Comparison of ENCODE assay signal across 8 cellular contexts in genomic region chr10:21173964-21174669, GRCh38.
DNase-seq lines count a peak whose midpoint lies in the region; ATAC-seq and TF ChIP-seq lines count a peak whose summit lies in the region.

No MANE protein-coding gene starts in this region.

- H3K27me3 ChIP-seq in BLaER1 treated with 17β-estradiol and CSF1 and Interleukin-3, amounts not matched to agents 10 nM and 100 nM, result peaks cover 37 to 53% (median 49%) of the 10 kb centered on the region in 11 experiments
- peaks cover 52% of the 10 kb centered on the region for H3K27me3 ChIP-seq in GM23338 (ENCODE audit: insufficient read depth)

- TF ChIP-seq CTCF in GM23338 (conservative IDR thresholded peaks at IDR 0.05; ENCODE audit: low read depth in 2 of 2), result no peak

- H3K9me2 ChIP-seq in GM23338 (ENCODE audit: insufficient read depth), result no peaks in the 10 kb centered on the region

- intact Hi-C loops in left colon (cut with DNase I, micrococcal nuclease), result no loop called here

- peaks cover 37% of the 10 kb centered on the region for H3K27me3 Mint-ChIP-seq in GM23338 (ENCODE audit: insufficient read depth, low read depth, poor library complexity)

- peak overlapping the region; percentile 84 for H3K4me3 Mint-ChIP-seq in GM23338

- peaks cover 25% of the 10 kb centered on the region for H3K4me1 Mint-ChIP-seq in GM23338

- H3K36me3 ChIP-seq in BLaER1 treated with 17β-estradiol and CSF1 and Interleukin-3, amounts not matched to agents 10 nM and 100 nM, result no peaks in the 10 kb centered on the region
- no peaks in the 10 kb centered on the region for H3K36me3 ChIP-seq in GM23338 (ENCODE audit: insufficient read depth)

- peaks cover under 1% of the 10 kb centered on the region; the same call in 2 of the 3 replicates for H3K36me3 Mint-ChIP-seq in GM23338 (ENCODE audit: low read depth)

- peak overlapping the region; percentile 39 to 66 (median 54) for H3K4me3 ChIP-seq in BLaER1 treated with 17β-estradiol and CSF1 and Interleukin-3, amounts not matched to agents 10 nM and 100 nM
- H3K4me3 ChIP-seq in GM23338, result peak overlapping the region; percentile 87

- DNase-seq in GM23338 (ENCODE audit: low spot score), result peak; percentile 78
- peak; percentile 29 for DNase-seq in NOMO-1 treated with DMSO at 0.1 percent for 48 hours (lab: John Stamatoyannopoulos, UW; ENCODE audit: unreplicated experiment)
- DNase-seq in caudate nucleus (lab: John Stamatoyannopoulos, UW), result peak in 54 of 61 donors; percentile 11 to 87 (median 62)
- peak; percentile 60 to 76 for DNase-seq in left colon
- DNase-seq in stimulated activated CD4-positive, alpha-beta T cell treated with anti-CD3 and anti-CD28 coated beads, Interleukin-1b, Interleukin-23, amount 100 ng/mL, for 48 hours, result peak; percentile 40

- peak overlapping the region; percentile 94 for H2AFZ ChIP-seq in GM23338

- H3K4me1 ChIP-seq in BLaER1 treated with 17β-estradiol and CSF1 and Interleukin-3, amounts not matched to agents 10 nM and 100 nM, result peaks cover 0 to 4% (median 0%) of the 10 kb centered on the region in 10 experiments; a peak in 2 of 20 replicates
- H3K4me1 ChIP-seq in GM23338 (ENCODE audit: insufficient read depth), result peaks cover 28% of the 10 kb centered on the region

- no peak overlapping the region for H3K27ac ChIP-seq in BLaER1 treated with 17β-estradiol and CSF1 and Interleukin-3, amounts not matched to agents 10 nM and 100 nM
- H3K27ac ChIP-seq in GM23338 (ENCODE audit: low read depth) (no peak overlapping the region), caudate nucleus (ENCODE audit: low read depth, low read length) (peak overlapping the region; percentile 88)

- H3F3A ChIP-seq in GM23338 (replicated peaks; ENCODE audit: low read depth), result peaks cover 9% of the 10 kb centered on the region

- peak overlapping the region; percentile 61 to 83 (median 69) for H3K4me2 ChIP-seq in BLaER1 treated with 17β-estradiol and CSF1 and Interleukin-3, amounts not matched to agents 10 nM and 100 nM
- H3K4me2 ChIP-seq in GM23338, result peak overlapping the region; percentile 97

- no peaks in the 10 kb centered on the region; the same call in 1 of the 3 replicates for H3K9me3 Mint-ChIP-seq in GM23338

- ATAC-seq in GM23338 (peak; percentile 66), left colon (peak; percentile 74), HG03139 (IDR thresholded peaks at IDR 0.05; ENCODE audit: unreplicated experiment) (no peak), HG03442 (IDR thresholded peaks at IDR 0.05; ENCODE audit: unreplicated experiment) (no peak)

- no peak overlapping the region for H3K27ac Mint-ChIP-seq in GM23338

- H3K79me2 ChIP-seq in GM23338 (replicated peaks; ENCODE audit: insufficient read depth), result no peaks in the 10 kb centered on the region

- 0 out of 22 replicates have a peak overlapping the region, but pooled peaks of 1 of the 11 experiments have one; percentile 7 for H3K9ac ChIP-seq in BLaER1 treated with 17β-estradiol and CSF1 and Interleukin-3, amounts not matched to agents 10 nM and 100 nM

- H4K20me1 ChIP-seq in BLaER1 treated with 17β-estradiol and CSF1 and Interleukin-3, amounts not matched to agents 10 nM and 100 nM, result no peaks in the 10 kb centered on the region; a peak in 1 of 22 replicates
- no peaks in the 10 kb centered on the region for H4K20me1 ChIP-seq in GM23338 (replicated peaks; ENCODE audit: insufficient read depth)

- H3K9me3 ChIP-seq in BLaER1 treated with 17β-estradiol and CSF1 and Interleukin-3, amounts not matched to agents 10 nM and 100 nM (replicated peaks in 1 of 11), result peaks cover 0 to 21% (median 14%) of the 10 kb centered on the region in 11 experiments; a peak in 17 of 22 replicates

TF ChIP-seq in GM23338, 12 proteins besides CTCF, POLR2A, EP300 and RAD21 (continues in another document):
- TF ChIP-seq ZNF331 (CRISPR knock-in tag; IDR thresholded peaks at IDR 0.05; ENCODE audit: low read depth), result no peak
- TF ChIP-seq NANOG (IDR thresholded peaks at IDR 0.05; ENCODE audit: borderline replicate concordance), result no peak
- TF ChIP-seq ETS1 (IDR thresholded peaks at IDR 0.05), result no peak
- no peak for TF ChIP-seq STAT1 (IDR thresholded peaks at IDR 0.05; ENCODE audit: unreplicated experiment)
- TF ChIP-seq CREB1 (CRISPR knock-in tag; IDR thresholded peaks at IDR 0.05; ENCODE audit: low read depth), result no peak
- TF ChIP-seq POLR2AphosphoS5 (IDR thresholded peaks at IDR 0.05; ENCODE audit: low read depth), result no peak
- no peak for TF ChIP-seq ZNF462 (CRISPR knock-in tag; IDR thresholded peaks at IDR 0.05)

Comparison
In these comparisons a context has a peak if more than half of its experiments do, and no peak if none do; other contexts are left out.
1. ATAC-seq: peak in GM23338 (single experiment) and left colon (single experiment); none in HG03139 (single experiment) and HG03442 (single experiment).
2. Peak in every context shown above with its lines, with median percentiles within 50 percentile points of each other: DNase-seq.